Comparison of ENCODE assay signal across 7 cellular contexts in the genomic region with DNA sequence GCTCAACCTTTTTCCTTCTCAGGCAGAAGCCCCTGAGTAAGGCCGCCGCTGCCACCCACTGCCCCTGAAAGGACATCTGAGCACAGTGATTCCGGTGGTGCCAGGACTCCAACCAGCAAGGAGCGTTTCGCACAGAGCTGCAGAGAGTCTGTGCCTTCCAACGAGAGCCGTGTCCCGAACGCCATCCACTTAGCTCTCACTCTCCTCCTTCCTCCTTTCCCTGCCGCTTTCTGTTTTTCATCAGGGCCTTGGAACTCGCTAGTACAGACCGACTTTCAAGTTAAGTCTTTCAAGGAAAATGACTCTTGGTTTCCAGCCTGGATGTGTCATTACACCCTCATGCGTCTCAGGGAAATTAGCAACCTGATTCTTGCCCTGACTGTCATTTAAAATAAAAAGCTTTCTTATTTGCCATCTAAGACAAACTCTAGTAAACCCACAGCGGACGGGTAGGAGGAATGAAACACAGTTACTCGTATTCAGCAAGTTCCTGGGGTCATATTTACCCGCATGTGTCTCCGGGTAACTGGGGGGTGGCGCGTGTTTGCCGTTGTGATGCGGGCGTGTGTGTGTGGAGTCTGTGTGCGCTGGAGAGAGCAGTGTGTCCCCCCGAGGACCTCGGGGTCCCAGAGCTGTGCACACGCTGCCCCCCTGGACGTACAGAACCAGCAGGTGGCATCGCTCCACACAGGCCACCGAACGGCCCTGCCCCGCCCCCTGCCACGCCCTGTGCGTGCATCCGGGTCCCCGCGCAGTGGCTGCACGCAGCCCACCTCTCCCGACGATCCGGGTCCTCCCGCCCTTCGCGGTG. TPM values are rescaled to one million over a fixed set of nuclear protein-coding genes. Genes with fewer than 3 reads are reported as not detected.
DNase-seq lines count a peak whose midpoint lies in the region; ATAC-seq and TF ChIP-seq lines count a peak whose summit lies in the region.

No MANE protein-coding gene starts in this region.

- no peaks in the 10 kb centered on the region for H3K4me1 Mint-ChIP-seq in nephron progenitor cell

- H3K4me3 ChIP-seq in NB4 (ENCODE audit: low read depth, low read length) (peak overlapping the region; percentile 57), epithelial cell of proximal tubule (ENCODE audit: low read depth, low read length) (peak overlapping the region; percentile 75)

- TF ChIP-seq CTCF in NB4 (IDR thresholded peaks at IDR 0.05; ENCODE audit: low read depth, low read length) (peak; percentile 43), epithelial cell of proximal tubule (conservative IDR thresholded peaks at IDR 0.05; ENCODE audit: low read depth, low read length) (peak; percentile 42), nephron progenitor cell (IDR thresholded peaks at IDR 0.05) (no peak)

- TF ChIP-seq POLR2A in GM19193 (IDR thresholded peaks at IDR 0.05; ENCODE audit: extremely low read depth, insufficient read depth, insufficient read length) (peak; percentile 14), NB4 (IDR thresholded peaks at IDR 0.05; ENCODE audit: extremely low read depth, insufficient read length) (no peak)

- H3K27ac Mint-ChIP-seq in nephron progenitor cell, result no peak overlapping the region

- H3K36me3 Mint-ChIP-seq in nephron progenitor cell (ENCODE audit: low read depth), result no peaks in the 10 kb centered on the region

- H3K4me3 Mint-ChIP-seq in nephron progenitor cell, result no peak overlapping the region

- peaks cover 11% of the 10 kb centered on the region for H3K9me3 Mint-ChIP-seq in nephron progenitor cell

- DNase-seq in NB4 (ENCODE audit: low read depth), result peak; percentile 75
- DNase-seq in activated CD8-positive, alpha-beta memory T cell treated with anti-CD3 and anti-CD28 coated beads for 48 hours (ENCODE audit: low read depth in 2 of 3, low spot score in 2 of 3), result peak in 2 of 3 experiments; percentile 20 to 36
- DNase-seq in epithelial cell of proximal tubule (ENCODE audit: low read depth), result no peak
- peak; percentile 40 for DNase-seq in nephron progenitor cell
- peak; percentile 35 for DNase-seq in superior temporal gyrus (ENCODE audit: extremely low spot score)

- H3K27me3 Mint-ChIP-seq in nephron progenitor cell (ENCODE audit: low read depth, poor library complexity), result peaks cover 33% of the 10 kb centered on the region

- ATAC-seq in HG03378 (IDR thresholded peaks at IDR 0.05; ENCODE audit: unreplicated experiment), result no peak

RNA-seq across cellular contexts. Expression of a gene that starts 30.4 kb away (rescaled TPM):
- total RNA-seq in epithelial cell of proximal tubule, result 79.9 and 141 TPM in 2 replicates
